Comparison of ENCODE assay signal across 22 cellular contexts in the genomic region with DNA sequence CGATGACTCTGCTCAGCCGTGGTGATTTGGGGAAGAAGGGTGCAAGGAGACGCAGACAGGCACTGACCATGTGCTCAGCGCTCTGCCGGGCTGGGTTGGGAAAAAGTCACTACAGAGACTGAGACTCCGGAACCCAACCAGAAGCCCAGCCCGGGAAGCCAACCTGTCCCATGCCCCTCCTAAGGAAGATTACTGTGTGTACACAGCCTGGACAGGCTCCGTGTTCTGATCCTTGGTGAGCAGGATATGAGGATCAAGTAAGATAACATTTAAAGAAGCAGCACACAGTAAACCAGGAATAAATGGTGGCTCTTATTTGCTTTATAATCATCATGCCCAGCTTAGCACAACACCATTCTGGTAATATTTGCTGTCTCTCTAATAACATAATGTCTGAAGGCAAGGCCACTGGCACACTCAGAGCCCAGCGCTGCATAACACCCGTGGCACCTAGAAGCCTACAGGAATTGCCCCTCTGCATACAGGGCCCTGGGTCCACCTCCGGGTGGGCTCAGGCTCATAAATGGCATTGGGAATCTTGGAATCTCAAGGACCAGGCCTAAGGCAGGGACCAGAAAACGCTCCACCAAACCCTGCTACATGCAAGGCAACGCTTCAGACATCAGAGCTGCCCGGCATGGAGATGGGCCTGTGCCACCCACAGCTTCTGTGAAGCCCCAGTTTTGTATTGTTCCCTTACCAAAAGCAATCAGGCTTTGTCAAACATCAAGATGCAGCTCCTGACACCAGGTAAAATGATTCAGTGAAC.
"Had no signal": no experiment of that assay in that cellular context is flagged by ENCODE, and none has a peak within 500 bp of the region (broad histone marks: within the 10 kb centered on the region; RNA-seq: fewer than 3 reads in every experiment).

No MANE protein-coding gene starts in this region.

- H3K4me3 ChIP-seq: coronary artery, hepatocyte, left ventricle myocardium inferior, mucosa of descending colon, ovary, suprapubic skin, thyroid gland, vagina had no signal

- H3K9me3 ChIP-seq: mucosa of descending colon, ovary, suprapubic skin, thyroid gland, vagina had no signal

- H3K27me3 Mint-ChIP-seq: naive thymus-derived CD8-positive, alpha-beta T cell had no signal

- DNase-seq: effector CD4-positive, alpha-beta T cell; endodermal cell; erythroblast; foreskin keratinocyte; head of caudate nucleus; kidney; left cardiac atrium; left ventricle myocardium inferior; mesendoderm; mucosa of descending colon; naive thymus-derived CD8-positive, alpha-beta T cell; ovary; stimulated activated CD4-positive, alpha-beta T cell treated with anti-CD3 and anti-CD28 coated beads, Interleukin-2, amount 100 ng/mL, for 24 hours; stimulated activated CD4-positive, alpha-beta T cell treated with anti-CD3 and anti-CD28 coated beads, Interleukin-4, amount 100 ng/mL, for 4 hours; stimulated activated naive B cell treated with anti-CD40 and anti-IgM and Interleukin-4, amounts not matched to agents 10 μg/mL and 1 μg/mL and 100 μg/mL, for 72 hours; thyroid gland had no signal

- H3K36me3 Mint-ChIP-seq: type B pancreatic cell had no signal

- ATAC-seq: foreskin keratinocyte; left cardiac atrium; mucosa of descending colon; naive thymus-derived CD8-positive, alpha-beta T cell; sciatic nerve; stimulated activated naive B cell treated with anti-CD40 and anti-IgM and Interleukin-4, amounts not matched to agents 10 μg/mL and 1 μg/mL and 100 μg/mL, for 72 hours had no signal

- H3K27ac ChIP-seq: coronary artery, foreskin keratinocyte, hepatocyte, left ventricle myocardium inferior, ovary, suprapubic skin, thyroid gland, vagina had no signal

- H3K27ac Mint-ChIP-seq: endodermal cell; stimulated activated naive B cell treated with anti-CD40 and anti-IgM and Interleukin-4, amounts not matched to agents 10 μg/mL and 1 μg/mL and 100 μg/mL, for 72 hours; type B pancreatic cell had no signal

- H3K36me3 ChIP-seq: left ventricle myocardium inferior, ovary, suprapubic skin, thyroid gland, vagina had no signal

- H3K9me3 Mint-ChIP-seq: type B pancreatic cell had no signal

- H3K27me3 ChIP-seq: foreskin keratinocyte, hepatocyte, ovary, suprapubic skin, thyroid gland, vagina had no signal

- H3K4me3 Mint-ChIP-seq: endodermal cell; stimulated activated naive B cell treated with anti-CD40 and anti-IgM and Interleukin-4, amounts not matched to agents 10 μg/mL and 1 μg/mL and 100 μg/mL, for 72 hours; type B pancreatic cell had no signal

- H3K4me1 ChIP-seq: foreskin keratinocyte, left ventricle myocardium inferior, suprapubic skin, thyroid gland, vagina had no signal
